8 cellular contexts compared by ENCODE assay signal in genomic region chr1:40630488-40631223, GRCh38. TPM values are rescaled to one million over a fixed set of nuclear protein-coding genes. Genes with fewer than 3 reads are reported as not detected.
DNase-seq lines count a peak whose midpoint lies in the region; ATAC-seq, FAIRE-seq and TF ChIP-seq lines count a peak whose summit lies in the region.

No MANE protein-coding gene starts in this region.

- intact Hi-C loops in GM12878 (cut with micrococcal nuclease; ENCODE audit: unreplicated experiment), result no loop called here

- in situ Hi-C loops in GM12878 (cut with MboI), result no loop called here

- SMC1A ChIA-PET in GM12878 (lab: Charles Lee; ENCODE audit: uncharacterized antibody, unreplicated experiment), result interaction anchor here (1.1 to 1.4 kb wide), 5 partner anchors 15 to 92 kb away, joined by 3 to 6 read pairs (median 4); no protein-coding TSS in a partner anchor

- H3K36me3 ChIP-seq in GM12878 (ENCODE audit: control insufficient read depth in 2 of 2, insufficient read depth in 2 of 2, low read length in 1 of 2), result no peaks in the 10 kb centered on the region
- H3K36me3 ChIP-seq in lung (ENCODE audit: control insufficient read depth in 2 of 2, insufficient read depth in 2 of 2, low read length in 2 of 2), result no peaks in the 10 kb centered on the region

- TF ChIP-seq POLR2A in GM12878 (IDR thresholded peaks at IDR 0.05; ENCODE audit: low read depth, low read length), result no peak

- H3K27ac ChIP-seq in GM12878 (ENCODE audit: control insufficient read depth, insufficient read depth) (no peak overlapping the region), lung (ENCODE audit: low read depth in 1 of 2, low read length in 1 of 2) (no peak overlapping the region)

- no peak overlapping the region for H2AFZ ChIP-seq in GM12878 (ENCODE audit: control insufficient read depth, low read depth, low read length)

- peak; percentile 63 for DNase-seq in NCI-H2227 (lab: John Stamatoyannopoulos, UW; ENCODE audit: unreplicated experiment)
- DNase-seq in NCI-H2227 treated with DMSO at 0.1 percent for 48 hours (lab: John Stamatoyannopoulos, UW), result no peak
- peak; percentile 11 for DNase-seq in NCI-H460 (ENCODE audit: extremely low read depth, low read depth)
- no peak for DNase-seq in GM12878 (ENCODE audit: low read depth, low spot score)
- DNase-seq in lung (ENCODE audit: low spot score), result no peak
- DNase-seq in SKM-1 (lab: John Stamatoyannopoulos, UW; ENCODE audit: unreplicated experiment), result no peak

- H3K9ac ChIP-seq in GM12878 (ENCODE audit: control insufficient read depth, insufficient read depth, low read length), result no peak overlapping the region

- H4K20me1 ChIP-seq in GM12878 (ENCODE audit: control insufficient read depth, insufficient read depth), result no peaks in the 10 kb centered on the region

- ATAC-seq in GM12878, result peak; percentile 36
- no peak for ATAC-seq in lung (ENCODE audit: insufficient read depth, low FRiP score)
- no peak for ATAC-seq in GM21619 (IDR thresholded peaks at IDR 0.05; ENCODE audit: unreplicated experiment)
- no peak for ATAC-seq in HG02938 (IDR thresholded peaks at IDR 0.05; ENCODE audit: unreplicated experiment)

- TF ChIP-seq CTCF in GM12878 (IDR thresholded peaks at IDR 0.05 in 2 of 3, conservative IDR thresholded peaks at IDR 0.05 in 1 of 3; ENCODE audit: control insufficient read depth in 2 of 3, extremely low read depth in 1 of 3, insufficient read depth in 1 of 3, low read depth in 3 of 3, low read length in 3 of 3), result peak; percentile 41 to 51 (median 48); a peak in 5 of 6 replicates
- TF ChIP-seq CTCF in lung (IDR thresholded peaks at IDR 0.05; ENCODE audit: control extremely low read depth, extremely low read depth), result peak; percentile 19

- no peak overlapping the region for H3K4me2 ChIP-seq in GM12878 (ENCODE audit: control insufficient read depth, insufficient read depth)

- H3K27me3 ChIP-seq in GM12878 (replicated peaks in 1 of 2; ENCODE audit: control insufficient read depth in 2 of 2, insufficient read depth in 2 of 2, low read length in 1 of 2) (no peaks in the 10 kb centered on the region), lung (ENCODE audit: control insufficient read depth, insufficient read depth) (no peaks in the 10 kb centered on the region)

- POLR2A ChIA-PET in GM12878 (lab: Charles Lee), result interaction anchor here (1.8 kb wide), 1 partner anchor 35 kb away, joined by 6 read pairs; the partner anchor contains the start of gene RIMS3

- no peak for TF ChIP-seq EP300 in GM12878 (IDR thresholded peaks at IDR 0.05; ENCODE audit: borderline replicate concordance in 1 of 2, control insufficient read depth in 1 of 2, low read depth in 2 of 2, low read length in 2 of 2)

- peak; percentile 43; the same call in 1 of the 2 replicates for TF ChIP-seq RAD21 in GM12878 (IDR thresholded peaks at IDR 0.05; ENCODE audit: insufficient read depth, low read depth, low read length)

- H3K4me1 ChIP-seq in GM12878 (ENCODE audit: control insufficient read depth, insufficient read depth, low read length) (peaks cover 15% of the 10 kb centered on the region), lung (ENCODE audit: control insufficient read depth in 2 of 2, insufficient read depth in 2 of 2, low read length in 2 of 2) (no peaks in the 10 kb centered on the region)

- BruUV-seq in GM12878 (replicated peaks; lab: Mats Ljungman, UMichigan), result no TSS peak

- RAD21 ChIA-PET in GM12878 (lab: Charles Lee; ENCODE audit: unreplicated experiment), result interaction anchor here (0.5 to 1.2 kb wide), 3 partner anchors 38 to 99 kb away, joined by 3 to 4 read pairs (median 3); no protein-coding TSS in a partner anchor

- CTCF ChIA-PET in GM12878 (lab: Yijun Ruan, JAX), result interaction anchor here (0.6 to 3.1 kb wide), 18 partner anchors 12 to 322 kb away, joined by 3 to 19 read pairs (median 4); partner anchors contain the start of genes NFYC and RIMS3

- peak; percentile 31 for FAIRE-seq in GM12878 (lab: Jason Lieb, UNC)

- no peaks in the 10 kb centered on the region; the same call in 2 of the 3 replicates for H3K9me3 ChIP-seq in GM12878 (replicated peaks; ENCODE audit: control insufficient read depth, insufficient read depth, low read length)
- no peaks in the 10 kb centered on the region for H3K9me3 ChIP-seq in lung (ENCODE audit: control insufficient read depth in 2 of 2, insufficient read depth in 1 of 2, low read length in 1 of 2)

- H3K4me3 ChIP-seq in GM12878 (no peak overlapping the region), lung (no peak overlapping the region)

- 44% methylated on average over 7 of the region's 7 CpGs for WGBS in GM12878 (ENCODE audit: insufficient coverage, insufficient replicate concordance, low lambda C conversion rate, missing lambda C conversion rate)
- 71 to 74% methylated on average over 7 of the region's 7 CpGs for WGBS in lung, 2 donors

- H3K79me2 ChIP-seq in GM12878 (ENCODE audit: control insufficient read depth, insufficient read depth, low read length), result no peaks in the 10 kb centered on the region

TF ChIP-seq in GM12878, 131 proteins besides CTCF, POLR2A, EP300 and RAD21 (continues in another document):
- TF ChIP-seq ASH2L (IDR thresholded peaks at IDR 0.05; ENCODE audit: borderline replicate concordance, low read depth) (no peak), HCFC1 (IDR thresholded peaks at IDR 0.05; ENCODE audit: low read length) (no peak), YY1 (IDR thresholded peaks at IDR 0.05; ENCODE audit: low read depth, low read length) (peak; percentile 72; the same call in 1 of the 2 replicates), ZBTB4 (CRISPR knock-in tag; IDR thresholded peaks at IDR 0.05) (no peak), HDAC2 (IDR thresholded peaks at IDR 0.05) (no peak), ZBED1 (IDR thresholded peaks at IDR 0.05; ENCODE audit: borderline replicate concordance) (no peak), RELB (IDR thresholded peaks at IDR 0.05; ENCODE audit: low read depth) (no peak), MYC (IDR thresholded peaks at IDR 0.05; ENCODE audit: insufficient read depth, insufficient read length, insufficient replicate concordance, low read length, severe bottlenecking) (no peak), IKZF2 (IDR thresholded peaks at IDR 0.05) (no peak), SMAD5 (IDR thresholded peaks at IDR 0.05; ENCODE audit: low read depth) (no peak), KDM1A (IDR thresholded peaks at IDR 0.05; ENCODE audit: borderline replicate concordance) (no peak), MTA3 (IDR thresholded peaks at IDR 0.05; ENCODE audit: borderline replicate concordance, low read length) (no peak)

RNA-seq across cellular contexts. Expression of gene RIMS3, which starts 34.8 kb away (rescaled TPM):
- total RNA-seq in NCI-H460 (2014; rRNA removed; shearing (Covaris generic)), result 0.46 and 0.50 TPM in 2 replicates
- polyA plus RNA-seq in NCI-H460 (2014; cell fraction: nucleus; rRNA removed), result 0.58 and 1.0 TPM in 2 replicates
- total RNA-seq in GM12878 (2013; cell fraction: nucleolus; rRNA removed), result 0.34 and 0.46 TPM in 2 replicates
- 0.45 and 0.49 TPM in 2 replicates for total RNA-seq in GM12878 (2014; rRNA removed)
- total RNA-seq in GM12878 (2014; rRNA removed; fragmentation: Illumina TruSeq; extraction: Trizol), result 0.32 and 0.36 TPM in 2 replicates
- 0.74 and 0.93 TPM in 2 replicates for total RNA-seq in GM12878 (2021)
- 0.09 TPM for polyA plus RNA-seq in GM12878 (2011; ENCODE audit: low read depth)
- polyA plus RNA-seq in GM12878 (2011; rRNA removed), result 3.9 and 4.7 TPM in 2 replicates
- 4.1 and 4.9 TPM in 2 replicates for polyA plus RNA-seq in GM12878 (2011; cell fraction: cytosol; rRNA removed)
- polyA plus RNA-seq in GM12878 (2011; cell fraction: nucleus; rRNA removed), result 18.5 and 21.9 TPM in 2 replicates
- 0.14 and 0.17 TPM in 2 replicates for polyA plus RNA-seq in GM12878 (2012)
- 0.43 and 0.59 TPM in 2 replicates for polyA plus RNA-seq in GM12878 (2014; fragmentation: Illumina TruSeq; extraction: Trizol)
- polyA plus RNA-seq in GM12878 (2014; fragmentation: Nextera tagmentation; extraction: Ambion mirVana), result under 1 TPM; 0.02 to 0.09 TPM
- polyA plus RNA-seq in GM12878 (2014; rRNA removed), result 0.31 and 0.52 TPM in 2 replicates
- 1 to 10 TPM in 1 of 2 experiments, under 1 TPM in 1; 0.29 to 1.0 TPM for polyA plus RNA-seq in GM12878 (2016; fragmentation: Nextera tagmentation; extraction: Ambion mirVana)
- polyA minus RNA-seq in GM12878 (2011; rRNA and poly(A)+ RNA removed), result 6.5 and 8.8 TPM in 2 replicates
- polyA minus RNA-seq in GM12878 (2011; cell fraction: cytosol; rRNA and poly(A)+ RNA removed), result 2.8 and 3.2 TPM in 2 replicates
- polyA minus RNA-seq in GM12878 (2011; cell fraction: nucleus; rRNA and poly(A)+ RNA removed), result 1.9 and 2.5 TPM in 2 replicates
- 1 to 10 TPM; 1.7 to 5.5 TPM for total RNA-seq in lung
- polyA plus RNA-seq in lung, result 1 to 10 TPM in 1 of 2 donors, under 1 TPM in 1; 0.93 to 1.3 TPM

Comparison
In these comparisons a context has a peak if more than half of its experiments do, and no peak if none do; other contexts are left out.
1. DNase-seq: peak in NCI-H2227 (single experiment) and NCI-H460 (single experiment); none in NCI-H2227 treated with DMSO at 0.1 percent for 48 hours (single experiment), GM12878 (single experiment), lung (single experiment) and SKM-1 (single experiment).